24 cellular contexts compared by ENCODE assay signal in genomic region chr1:29967261-29967660, GRCh38.
"Had no signal": no experiment of that assay in that cellular context is flagged by ENCODE, and none has a peak within 500 bp of the region (broad histone marks: within the 10 kb centered on the region; RNA-seq: fewer than 3 reads in every experiment).

No MANE protein-coding gene starts in this region.

- H3K4me3 ChIP-seq: heart right ventricle, lung, psoas muscle, skin epidermis, stomach, thoracic aorta, uterus had no signal

- H3K9me3 Mint-ChIP-seq: nephron had no signal

- FAIRE-seq: endometrium, frontal cortex, keratinocyte had no signal

- H3K36me3 Mint-ChIP-seq: stimulated activated naive B cell treated with anti-CD40 and anti-IgM and Interleukin-4, amounts not matched to agents 10 μg/mL and 1 μg/mL and 100 μg/mL, for 72 hours had no signal

- H3K27ac Mint-ChIP-seq: nephron; stimulated activated naive B cell treated with anti-CD40 and anti-IgM and Interleukin-4, amounts not matched to agents 10 μg/mL and 1 μg/mL and 100 μg/mL, for 72 hours had no signal

- H3K27me3 ChIP-seq: uterus had no signal

- H3K4me3 Mint-ChIP-seq: nephron; stimulated activated naive B cell treated with anti-CD40 and anti-IgM and Interleukin-4, amounts not matched to agents 10 μg/mL and 1 μg/mL and 100 μg/mL, for 72 hours had no signal

- H3K36me3 ChIP-seq: heart right ventricle, stomach, thoracic aorta, uterus had no signal

- H3K4me1 ChIP-seq: psoas muscle, stomach, uterus had no signal

- DNase-seq: effector memory CD4-positive, alpha-beta T cell; heart right ventricle; hypothalamus; left cardiac atrium; left ventricle myocardium superior; mesenchymal stem cell; midbrain; psoas muscle; stimulated activated CD4-positive, alpha-beta T cell treated with anti-CD3 and anti-CD28 coated beads, Interleukin-2, amount 100 ng/mL, for 24 hours; stimulated activated CD4-positive, alpha-beta T cell treated with anti-CD3 and anti-CD28 coated beads, Interleukin-4, amount 100 ng/mL, for 4 hours; stimulated activated naive B cell treated with anti-CD40 and anti-IgM and Interleukin-4, amounts not matched to agents 10 μg/mL and 1 μg/mL and 100 μg/mL, for 72 hours; substantia nigra; trophoblast cell; uterus had no signal

- ATAC-seq: esophagus mucosa; heart right ventricle; left cardiac atrium; left ventricle myocardium superior; psoas muscle; sciatic nerve; stimulated activated naive B cell treated with anti-CD40 and anti-IgM and Interleukin-4, amounts not matched to agents 10 μg/mL and 1 μg/mL and 100 μg/mL, for 72 hours had no signal

- H3K9me3 ChIP-seq: psoas muscle, thoracic aorta, uterus had no signal

- H3K4me1 Mint-ChIP-seq: nephron; stimulated activated naive B cell treated with anti-CD40 and anti-IgM and Interleukin-4, amounts not matched to agents 10 μg/mL and 1 μg/mL and 100 μg/mL, for 72 hours had no signal

- H3K27ac ChIP-seq: heart right ventricle, psoas muscle, skin epidermis, stomach, thoracic aorta, uterus had no signal
